25 cellular contexts compared by ENCODE assay signal in the genomic region with DNA sequence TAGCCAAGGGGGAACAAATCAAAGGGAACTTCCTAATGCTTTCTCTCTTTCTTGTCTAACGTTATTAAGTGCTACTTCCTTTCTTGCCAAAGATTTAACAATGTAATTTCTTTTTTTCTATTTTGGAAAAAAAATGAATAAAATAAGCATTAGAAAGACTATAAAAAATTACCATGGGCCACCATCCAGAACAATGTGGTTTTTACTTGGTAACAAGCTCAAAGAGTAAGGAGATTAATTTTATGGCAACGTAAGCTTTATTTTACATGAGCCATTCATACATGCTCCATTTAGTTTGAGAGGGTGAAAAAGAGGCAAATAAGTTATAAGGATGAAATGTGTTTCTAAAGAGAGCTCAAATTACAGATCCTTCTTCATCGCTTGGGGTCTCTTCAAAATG.
"Had no signal": no experiment of that assay in that cellular context is flagged by ENCODE, and none has a peak within 500 bp of the region (broad histone marks: within the 10 kb centered on the region; RNA-seq: fewer than 3 reads in every experiment).

No MANE protein-coding gene starts in this region.

- H3K9me3 ChIP-seq: colonic mucosa, esophagus muscularis mucosa, heart left ventricle, sigmoid colon, upper lobe of left lung had no signal

- H3K4me1 ChIP-seq: colonic mucosa, upper lobe of left lung had no signal

- FAIRE-seq: bronchial epithelial cell, endothelial cell of umbilical vein, islet of Langerhans had no signal

- H3K9me3 Mint-ChIP-seq: activated CD4-positive, alpha-beta memory T cell treated with anti-CD3 and anti-CD28 coated beads for 36 hours; activated naive CD8-positive, alpha-beta T cell treated with anti-CD3 and anti-CD28 coated beads, Interleukin-2, amount 50 U/mL, for 24 hours; activated T-helper 1 cell treated with anti-CD3 and anti-CD28 coated beads, Interleukin-12 subunit alpha, Interleukin-12 subunit beta, Interleukin-2, Interleukin-4 antibody, amounts not matched to agents 30 ng/mL and 10 ng/mL and 1 ng/mL, durations not matched to agents 14 hours and 24 hours and 36 hours; effector memory CD8-positive, alpha-beta T cell; naive B cell had no signal

- H3K36me3 ChIP-seq: colonic mucosa, esophagus muscularis mucosa, sigmoid colon, upper lobe of left lung had no signal

- H3K4me3 Mint-ChIP-seq: activated CD4-positive, alpha-beta memory T cell treated with anti-CD3 and anti-CD28 coated beads for 36 hours; activated naive CD8-positive, alpha-beta T cell treated with anti-CD3 and anti-CD28 coated beads, Interleukin-2, amount 50 U/mL, for 24 hours; activated T-helper 1 cell treated with anti-CD3 and anti-CD28 coated beads, Interleukin-12 subunit alpha, Interleukin-12 subunit beta, Interleukin-2, Interleukin-4 antibody, amounts not matched to agents 30 ng/mL and 10 ng/mL and 1 ng/mL, durations not matched to agents 14 hours and 24 hours and 36 hours; effector memory CD8-positive, alpha-beta T cell; neural crest cell had no signal

- H3K4me3 ChIP-seq: colonic mucosa, dorsolateral prefrontal cortex, esophagus muscularis mucosa, heart left ventricle, sigmoid colon, upper lobe of left lung had no signal

- H3K27ac ChIP-seq: colonic mucosa, esophagus muscularis mucosa, heart left ventricle, sigmoid colon, upper lobe of left lung had no signal

- ATAC-seq: activated naive CD8-positive, alpha-beta T cell treated with anti-CD3 and anti-CD28 coated beads, Interleukin-2, amount 50 U/mL, for 24 hours; effector memory CD8-positive, alpha-beta T cell; heart left ventricle; left cardiac atrium had no signal

- H3K27ac Mint-ChIP-seq: activated CD4-positive, alpha-beta memory T cell treated with anti-CD3 and anti-CD28 coated beads for 36 hours; activated naive CD8-positive, alpha-beta T cell treated with anti-CD3 and anti-CD28 coated beads, Interleukin-2, amount 50 U/mL, for 24 hours; activated T-helper 1 cell treated with anti-CD3 and anti-CD28 coated beads, Interleukin-12 subunit alpha, Interleukin-12 subunit beta, Interleukin-2, Interleukin-4 antibody, amounts not matched to agents 30 ng/mL and 10 ng/mL and 1 ng/mL, durations not matched to agents 14 hours and 24 hours and 36 hours; effector memory CD8-positive, alpha-beta T cell; naive B cell had no signal

- DNase-seq: activated CD4-positive, alpha-beta memory T cell treated with anti-CD3 and anti-CD28 coated beads for 36 hours; activated CD4-positive, alpha-beta T cell treated with anti-CD3 and anti-CD28 coated beads for 1 hour; activated gamma-delta T cell; activated naive CD4-positive, alpha-beta T cell treated with anti-CD3 and anti-CD28 coated beads, Interleukin-2, amount 50 U/mL, for 16 hours; activated naive CD8-positive, alpha-beta T cell treated with anti-CD3 and anti-CD28 coated beads, Interleukin-2, amount 50 U/mL, for 24 hours; anterior cingulate cortex; colonic mucosa; dorsolateral prefrontal cortex; effector memory CD8-positive, alpha-beta T cell; heart left ventricle; left cardiac atrium; mesendoderm; naive B cell; sigmoid colon; stimulated activated CD4-positive, alpha-beta T cell treated with anti-CD3 and anti-CD28 coated beads, Interleukin-4, amount 100 ng/mL, for 24 hours; stimulated activated naive CD4-positive, alpha-beta T cell treated with Interleukin-2 at 50 U/mL for 16 hours; T-helper 1 cell; T-helper 9 cell; upper lobe of left lung had no signal

- H3K36me3 Mint-ChIP-seq: activated CD4-positive, alpha-beta memory T cell treated with anti-CD3 and anti-CD28 coated beads for 36 hours; naive B cell had no signal

- H3K27me3 Mint-ChIP-seq: activated CD4-positive, alpha-beta memory T cell treated with anti-CD3 and anti-CD28 coated beads for 36 hours; activated naive CD8-positive, alpha-beta T cell treated with anti-CD3 and anti-CD28 coated beads, Interleukin-2, amount 50 U/mL, for 24 hours; naive B cell had no signal

- H3K27me3 ChIP-seq: colonic mucosa, dorsolateral prefrontal cortex, esophagus muscularis mucosa, heart left ventricle, sigmoid colon, upper lobe of left lung had no signal
